8 cellular contexts compared by ENCODE assay signal in the genomic region with DNA sequence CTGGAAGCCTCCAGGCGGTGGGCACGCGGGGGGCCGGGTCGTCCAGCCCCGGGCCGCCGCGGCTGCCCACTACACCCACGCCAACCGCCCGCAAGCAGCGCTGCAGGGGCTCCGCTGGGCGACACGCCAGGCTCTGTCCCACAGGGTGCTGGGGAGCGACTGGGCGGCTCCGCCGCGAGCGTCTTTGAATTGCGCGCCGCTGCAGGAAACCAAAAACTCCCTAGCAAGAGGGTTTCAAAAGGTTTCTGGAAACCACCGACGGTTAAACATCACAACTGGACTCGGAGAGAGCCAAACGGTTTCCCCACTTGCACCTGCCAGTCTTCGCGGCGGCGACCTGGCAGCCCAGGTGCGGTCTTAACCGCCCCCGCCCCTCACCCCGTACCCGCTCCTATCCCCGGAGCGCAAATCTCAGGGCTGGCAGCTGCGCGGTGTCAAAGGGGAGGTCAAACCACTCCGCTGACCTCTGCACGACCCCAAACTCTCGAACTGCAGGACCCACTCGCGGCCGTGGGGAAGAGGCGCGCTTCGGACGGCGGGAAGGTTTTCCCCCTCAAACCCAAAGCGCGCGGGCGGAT. TPM values are rescaled to one million over a fixed set of nuclear protein-coding genes. Genes with fewer than 3 reads are reported as not detected.
DNase-seq lines count a peak whose midpoint lies in the region; ATAC-seq and TF ChIP-seq lines count a peak whose summit lies in the region.

No MANE protein-coding gene starts in this region.

- TF ChIP-seq CTCF in Caco-2 (IDR thresholded peaks at IDR 0.05; ENCODE audit: insufficient read depth in 1 of 2, low read depth in 1 of 2, low read length in 1 of 2, severe bottlenecking in 1 of 2, unreplicated experiment in 1 of 2) (no peak), upper lobe of left lung (IDR thresholded peaks at IDR 0.05) (no peak)

- 0 to 1% methylated on average over 7 to 36 of the region's 57 CpGs for WGBS in upper lobe of left lung, 2 donors

- no peak for TF ChIP-seq EP300 in upper lobe of left lung (IDR thresholded peaks at IDR 0.05)

- H3K27me3 Mint-ChIP-seq in Caco-2 (ENCODE audit: insufficient read depth, unreplicated experiment): peaks cover 40% of the 10 kb centered on the region
- peaks cover 19% of the 10 kb centered on the region for H3K27me3 Mint-ChIP-seq in activated CD4-positive, alpha-beta T cell treated with anti-CD3 and anti-CD28 coated beads, Interleukin-2, amount 10 ng/mL, durations not matched to agents 7 days and 5 days
- no peaks in the 10 kb centered on the region for H3K27me3 Mint-ChIP-seq in effector memory CD8-positive, alpha-beta T cell
- peaks cover 0 to 9% of the 10 kb centered on the region in 2 donors for H3K27me3 Mint-ChIP-seq in natural killer cell treated with Interleukin-12 subunit alpha and Interleukin-12 subunit beta and Interleukin-15 and Interleukin-18, amount 100 ng/mL, for 72 hours

- H3K4me3 Mint-ChIP-seq in Caco-2 (ENCODE audit: unreplicated experiment): peak overlapping the region; percentile 89
- peak overlapping the region; percentile 98 for H3K4me3 Mint-ChIP-seq in activated CD4-positive, alpha-beta T cell treated with anti-CD3 and anti-CD28 coated beads, Interleukin-2, amount 10 ng/mL, durations not matched to agents 7 days and 5 days
- H3K4me3 Mint-ChIP-seq in effector memory CD8-positive, alpha-beta T cell: peak overlapping the region; percentile 93 to 95
- peak overlapping the region; percentile 89 for H3K4me3 Mint-ChIP-seq in natural killer cell treated with Interleukin-12 subunit alpha and Interleukin-12 subunit beta and Interleukin-15 and Interleukin-18, amount 100 ng/mL, for 72 hours

- no peaks in the 10 kb centered on the region for H3K36me3 Mint-ChIP-seq in Caco-2 (ENCODE audit: insufficient read depth, unreplicated experiment)
- H3K36me3 Mint-ChIP-seq in activated CD4-positive, alpha-beta T cell treated with anti-CD3 and anti-CD28 coated beads, Interleukin-2, amount 10 ng/mL, durations not matched to agents 7 days and 5 days (ENCODE audit: low read depth): peaks cover 48% of the 10 kb centered on the region
- peaks cover 76% of the 10 kb centered on the region for H3K36me3 Mint-ChIP-seq in effector memory CD8-positive, alpha-beta T cell (ENCODE audit: insufficient read depth)
- H3K36me3 Mint-ChIP-seq in natural killer cell treated with Interleukin-12 subunit alpha and Interleukin-12 subunit beta and Interleukin-15 and Interleukin-18, amount 100 ng/mL, for 72 hours: peaks cover 32% of the 10 kb centered on the region

- BruUV-seq in Caco-2 (replicated peaks; lab: Mats Ljungman, UMichigan): no TSS peak

- H3K4me3 ChIP-seq in Caco-2 (ENCODE audit: low read depth, low read length): peak overlapping the region; percentile 55
- peak overlapping the region; percentile 19 to 60 (median 58) for H3K4me3 ChIP-seq in upper lobe of left lung

- H3K36me3 ChIP-seq in Caco-2 (ENCODE audit: control insufficient read depth, insufficient read depth, low read length) (no peaks in the 10 kb centered on the region), upper lobe of left lung (peaks cover 0 to 5% (median 0%) of the 10 kb centered on the region in 4 donors)

- H3K27ac Mint-ChIP-seq in Caco-2 (ENCODE audit: unreplicated experiment): no peak overlapping the region
- peak overlapping the region; percentile 98 for H3K27ac Mint-ChIP-seq in activated CD4-positive, alpha-beta T cell treated with anti-CD3 and anti-CD28 coated beads, Interleukin-2, amount 10 ng/mL, durations not matched to agents 7 days and 5 days
- H3K27ac Mint-ChIP-seq in effector memory CD8-positive, alpha-beta T cell: peak overlapping the region; percentile 99 to 100
- H3K27ac Mint-ChIP-seq in natural killer cell treated with Interleukin-12 subunit alpha and Interleukin-12 subunit beta and Interleukin-15 and Interleukin-18, amount 100 ng/mL, for 72 hours: peak overlapping the region in 1 of 2 donors; percentile 68

- H3K4me1 ChIP-seq in Caco-2 (peaks cover 3% of the 10 kb centered on the region; the same call in 1 of the 2 replicates), upper lobe of left lung (peaks cover 36 to 42% (median 39%) of the 10 kb centered on the region in 4 donors)

- H3K27ac ChIP-seq in upper lobe of left lung: peak overlapping the region; percentile 71 to 97 (median 87)

- POLR2A ChIA-PET in Caco-2 (lab: Charles Lee): no interaction called here
- POLR2A ChIA-PET in activated CD4-positive, alpha-beta T cell treated with anti-CD3 and anti-CD28 coated beads, Interleukin-2, amount 10 ng/mL, durations not matched to agents 7 days and 5 days (lab: Charles Lee): interaction anchor here (0.7 to 0.9 kb wide), 2 partner anchors 61 to 265 kb away, joined by 3 to 6 read pairs; no protein-coding TSS in a partner anchor

- H3K9me3 Mint-ChIP-seq in Caco-2 (ENCODE audit: unreplicated experiment): no peaks in the 10 kb centered on the region
- H3K9me3 Mint-ChIP-seq in activated CD4-positive, alpha-beta T cell treated with anti-CD3 and anti-CD28 coated beads, Interleukin-2, amount 10 ng/mL, durations not matched to agents 7 days and 5 days: no peaks in the 10 kb centered on the region
- peaks cover 0 to 2% of the 10 kb centered on the region in 2 donors for H3K9me3 Mint-ChIP-seq in effector memory CD8-positive, alpha-beta T cell
- no peaks in the 10 kb centered on the region for H3K9me3 Mint-ChIP-seq in natural killer cell treated with Interleukin-12 subunit alpha and Interleukin-12 subunit beta and Interleukin-15 and Interleukin-18, amount 100 ng/mL, for 72 hours

- H3K9me3 ChIP-seq in Caco-2 (no peaks in the 10 kb centered on the region), upper lobe of left lung (no peaks in the 10 kb centered on the region)

- H3K4me1 Mint-ChIP-seq in Caco-2 (ENCODE audit: low read depth, unreplicated experiment): no peaks in the 10 kb centered on the region
- H3K4me1 Mint-ChIP-seq in activated CD4-positive, alpha-beta T cell treated with anti-CD3 and anti-CD28 coated beads, Interleukin-2, amount 10 ng/mL, durations not matched to agents 7 days and 5 days: peaks cover 54% of the 10 kb centered on the region
- H3K4me1 Mint-ChIP-seq in effector memory CD8-positive, alpha-beta T cell (ENCODE audit: low read depth in 2 of 2): peaks cover 47 to 51% of the 10 kb centered on the region in 2 donors
- peaks cover 33 to 51% of the 10 kb centered on the region in 2 donors for H3K4me1 Mint-ChIP-seq in natural killer cell treated with Interleukin-12 subunit alpha and Interleukin-12 subunit beta and Interleukin-15 and Interleukin-18, amount 100 ng/mL, for 72 hours (ENCODE audit: low read depth in 2 of 2)

- peak in 1 of 4 donors; percentile 15 for TF ChIP-seq POLR2A in upper lobe of left lung (IDR thresholded peaks at IDR 0.05)

- CTCF ChIA-PET in Caco-2 (lab: Charles Lee): no interaction called here
- CTCF ChIA-PET in activated CD4-positive, alpha-beta T cell treated with anti-CD3 and anti-CD28 coated beads, Interleukin-2, amount 10 ng/mL, durations not matched to agents 7 days and 5 days (lab: Charles Lee): interaction anchor here (1.3 to 1.6 kb wide), 2 partner anchors 64 to 264 kb away, joined by 3 to 5 read pairs; no protein-coding TSS in a partner anchor

- H3K27me3 ChIP-seq in Caco-2 (replicated peaks; ENCODE audit: control insufficient read depth, insufficient read depth, low read length) (peaks cover 8% of the 10 kb centered on the region), upper lobe of left lung (no peaks in the 10 kb centered on the region)

- peak in 1 of 2 experiments; percentile 29 for DNase-seq in Caco-2
- peak; percentile 72 for DNase-seq in activated CD4-positive, alpha-beta T cell treated with anti-CD3 and anti-CD28 coated beads, Interleukin-2, amount 10 ng/mL, durations not matched to agents 7 days and 5 days
- peak; percentile 80 to 84 (median 83) for DNase-seq in effector memory CD8-positive, alpha-beta T cell
- DNase-seq in natural killer cell treated with Interleukin-12 subunit alpha and Interleukin-12 subunit beta and Interleukin-15 and Interleukin-18, amount 100 ng/mL, for 72 hours (ENCODE audit: low spot score): peak; percentile 78
- peak in 1 of 2 donors; percentile 92 for DNase-seq in upper lobe of left lung
- no peak for DNase-seq in kidney tubule cell (ENCODE audit: low spot score)

- intact Hi-C loops in Caco-2 (cut with micrococcal nuclease; ENCODE audit: unreplicated experiment): loop anchor here (5.0 kb wide), 2 partner anchors 130 to 200 kb away; a partner anchor contains a TSS

- ATAC-seq in GM19463 (IDR thresholded peaks at IDR 0.05; ENCODE audit: unreplicated experiment) (peak; percentile 55), HG03521 (IDR thresholded peaks at IDR 0.05; ENCODE audit: unreplicated experiment) (peak; percentile 39), upper lobe of left lung (ENCODE audit: low FRiP score in 2 of 2) (peak; percentile 37 to 46)
- ATAC-seq in effector memory CD8-positive, alpha-beta T cell (replicated peaks): peak; percentile 31
- peak; percentile 67 to 69 for ATAC-seq in natural killer cell treated with Interleukin-12 subunit alpha and Interleukin-12 subunit beta and Interleukin-15 and Interleukin-18, amount 100 ng/mL, for 72 hours

RNA-seq across cellular contexts. Expression of a gene that starts 1.0 kb away (rescaled TPM):
- total RNA-seq in Caco-2 (2022) (1.00 and 1.4 TPM in 2 replicates), upper lobe of left lung (10 to 100 TPM; 27.3 to 71.2 (median 56.6) TPM)
- 100 to 1,000 TPM; 147 to 169 TPM for total RNA-seq in activated CD4-positive, alpha-beta T cell treated with anti-CD3 and anti-CD28 coated beads, Interleukin-2, amount 10 ng/mL, durations not matched to agents 7 days and 5 days
- 10 to 100 TPM; 72.1 to 74.8 TPM for total RNA-seq in natural killer cell treated with Interleukin-12 subunit alpha and Interleukin-12 subunit beta and Interleukin-15 and Interleukin-18, amount 100 ng/mL, for 72 hours

Comparison
In these comparisons a context has a peak if more than half of its experiments do, and no peak if none do; other contexts are left out.
1. RNA of a gene that starts 1.0 kb away (total RNA-seq): 147 to 169 TPM in activated CD4-positive, alpha-beta T cell treated with anti-CD3 and anti-CD28 coated beads, Interleukin-2, amount 10 ng/mL, durations not matched to agents 7 days and 5 days, 72.1 to 74.8 TPM in natural killer cell treated with Interleukin-12 subunit alpha and Interleukin-12 subunit beta and Interleukin-15 and Interleukin-18, amount 100 ng/mL, for 72 hours and 27.3 to 71.2 TPM in upper lobe of left lung; 1.00 to 1.4 TPM in Caco-2; every median in the first group is over 10 times any median in the second.
2. Peak in every context shown above with its lines, with median percentiles within 50 percentile points of each other: H3K4me3 Mint-ChIP-seq and ATAC-seq.